Comparison of ENCODE assay signal across 9 cellular contexts in the genomic region with DNA sequence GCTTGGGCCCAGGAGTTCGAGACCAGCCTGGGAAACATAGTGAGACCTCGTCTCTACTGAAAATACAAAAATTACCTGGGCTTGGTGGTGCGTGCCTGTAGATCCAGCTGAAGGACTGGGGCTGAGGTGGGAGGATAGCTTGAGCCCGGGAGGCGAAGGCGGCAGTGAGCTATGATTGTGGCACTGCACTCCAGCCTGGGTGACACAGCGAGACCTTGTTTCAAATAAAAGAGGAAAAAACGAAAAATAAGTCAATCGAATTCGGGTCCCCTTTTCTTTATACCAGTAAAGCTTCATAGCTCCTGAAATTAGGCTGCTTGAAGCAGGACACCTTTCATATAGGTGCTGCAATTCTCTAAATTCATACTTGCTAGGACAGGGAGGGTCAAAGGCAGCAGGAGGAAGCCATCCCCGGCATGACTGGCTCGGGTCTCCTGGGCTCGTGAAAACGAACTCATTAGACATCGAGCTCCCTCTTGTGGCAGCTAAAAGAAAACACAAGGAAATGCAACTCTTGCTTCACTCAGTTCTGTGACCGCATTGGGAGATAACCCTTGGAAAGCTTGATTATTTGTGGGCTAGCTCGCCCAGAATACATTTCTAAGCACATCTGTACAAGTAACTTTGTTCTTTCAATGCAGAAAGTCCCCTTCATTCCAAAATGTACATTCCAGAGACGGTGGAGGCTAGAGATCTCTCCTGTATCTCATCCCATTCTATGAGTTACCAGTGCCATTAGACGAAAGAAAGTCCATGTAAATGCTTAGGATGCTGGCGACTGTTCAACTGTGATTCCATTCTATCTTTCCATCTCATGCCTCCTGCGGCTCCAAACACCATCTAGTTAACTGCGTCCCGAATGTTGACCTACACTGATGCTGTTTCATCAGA. TPM values are rescaled to one million over a fixed set of nuclear protein-coding genes. Genes with fewer than 3 reads are reported as not detected.
DNase-seq lines count a peak whose midpoint lies in the region; ATAC-seq and TF ChIP-seq lines count a peak whose summit lies in the region.
"Had no signal": no experiment of that assay in that cellular context is flagged by ENCODE, and none has a peak within 500 bp of the region (broad histone marks: within the 10 kb centered on the region; RNA-seq: fewer than 3 reads in every experiment).

No MANE protein-coding gene starts in this region.

- ATAC-seq in HG03565 (IDR thresholded peaks at IDR 0.05; ENCODE audit: unreplicated experiment) (no peak), GM21381 (IDR thresholded peaks at IDR 0.05; ENCODE audit: unreplicated experiment) (no peak)

- TF ChIP-seq POLR2A in Peyer's patch (IDR thresholded peaks at IDR 0.05): no peak

- TF ChIP-seq CTCF in KMS-11 (conservative IDR thresholded peaks at IDR 0.05; ENCODE audit: low read depth, low read length) (peak; percentile 63), Peyer's patch (IDR thresholded peaks at IDR 0.05) (peak; percentile 5 to 59 (median 54)), glutamatergic neuron (IDR thresholded peaks at IDR 0.05; ENCODE audit: partially characterized antibody, unreplicated experiment) (peak; percentile 79), osteoblast (IDR thresholded peaks at IDR 0.05; ENCODE audit: extremely low read depth, low read depth, low read length) (peak; percentile 79)

- H3K4me3 Mint-ChIP-seq in activated naive CD4-positive, alpha-beta T cell treated with anti-CD3 and anti-CD28 coated beads, Interleukin-2, amount 10 ng/mL, durations not matched to agents 7 days and 5 days: no peak overlapping the region
- H3K4me3 Mint-ChIP-seq in glutamatergic neuron (ENCODE audit: unreplicated experiment): no peak overlapping the region

- H3K4me3 ChIP-seq in KMS-11 (IDR thresholded peaks at IDR 0.05; ENCODE audit: insufficient read depth, low read depth, low read length) (no peak overlapping the region), Peyer's patch (no peak overlapping the region), osteoblast (ENCODE audit: insufficient read depth, low read length) (peak overlapping the region; percentile 20)

- no peaks in the 10 kb centered on the region for H3K36me3 Mint-ChIP-seq in activated naive CD4-positive, alpha-beta T cell treated with anti-CD3 and anti-CD28 coated beads, Interleukin-2, amount 10 ng/mL, durations not matched to agents 7 days and 5 days
- H3K36me3 Mint-ChIP-seq in glutamatergic neuron (ENCODE audit: unreplicated experiment): no peaks in the 10 kb centered on the region

- H3K27me3 Mint-ChIP-seq in activated naive CD4-positive, alpha-beta T cell treated with anti-CD3 and anti-CD28 coated beads, Interleukin-2, amount 10 ng/mL, durations not matched to agents 7 days and 5 days: peaks cover 11% of the 10 kb centered on the region
- no peaks in the 10 kb centered on the region for H3K27me3 Mint-ChIP-seq in glutamatergic neuron (ENCODE audit: unreplicated experiment)

- DNase-seq in DMS53 (lab: John Stamatoyannopoulos, UW) (peak; percentile 78), Peyer's patch (peak in 1 of 3 donors; percentile 63), glutamatergic neuron (peak; percentile 63), osteoblast (ENCODE audit: insufficient read length, low spot score, missing footprints) (no peak)
- DNase-seq in activated naive CD4-positive, alpha-beta T cell treated with anti-CD3 and anti-CD28 coated beads, Interleukin-2, amount 10 ng/mL, durations not matched to agents 7 days and 5 days: peak; percentile 45

- H3K4me2 ChIP-seq in KMS-11: no peak overlapping the region
- H3K4me2 ChIP-seq in osteoblast (ENCODE audit: insufficient read depth, low read length): peak overlapping the region; percentile 57

- no peaks in the 10 kb centered on the region for H3K36me3 ChIP-seq in KMS-11 (ENCODE audit: insufficient read depth)
- no peaks in the 10 kb centered on the region for H3K36me3 ChIP-seq in Peyer's patch
- H3K36me3 ChIP-seq in osteoblast (ENCODE audit: insufficient read depth, low read length): no peaks in the 10 kb centered on the region

- H3K9me3 Mint-ChIP-seq in activated naive CD4-positive, alpha-beta T cell treated with anti-CD3 and anti-CD28 coated beads, Interleukin-2, amount 10 ng/mL, durations not matched to agents 7 days and 5 days: peaks cover 7% of the 10 kb centered on the region
- peaks cover 2% of the 10 kb centered on the region for H3K9me3 Mint-ChIP-seq in glutamatergic neuron (ENCODE audit: unreplicated experiment)

- H3K27ac ChIP-seq in KMS-11 (no peak overlapping the region), Peyer's patch (no peak overlapping the region), osteoblast (ENCODE audit: low read depth, low read length) (peak overlapping the region; percentile 31)

- H4K20me1 ChIP-seq in KMS-11 (ENCODE audit: insufficient read depth) (no peaks in the 10 kb centered on the region), osteoblast (ENCODE audit: insufficient read depth, low read length) (no peaks in the 10 kb centered on the region)

- peak overlapping the region; percentile 9; the same call in 1 of the 2 replicates for H2AFZ ChIP-seq in KMS-11 (ENCODE audit: low read depth)
- H2AFZ ChIP-seq in osteoblast (ENCODE audit: low read length): peak overlapping the region; percentile 62

- H3K9ac ChIP-seq in KMS-11: no peak overlapping the region

- no peaks in the 10 kb centered on the region for H3K27me3 ChIP-seq in KMS-11 (ENCODE audit: insufficient read depth, low read depth)
- no peaks in the 10 kb centered on the region for H3K27me3 ChIP-seq in Peyer's patch
- H3K27me3 ChIP-seq in osteoblast (ENCODE audit: insufficient read depth, low read length): peaks cover 16% of the 10 kb centered on the region

- H3K4me1 ChIP-seq in KMS-11 (ENCODE audit: low read depth, poor library complexity, severe bottlenecking) (no peaks in the 10 kb centered on the region), Peyer's patch (no peaks in the 10 kb centered on the region), osteoblast (ENCODE audit: insufficient read depth, low read length) (peaks cover 10% of the 10 kb centered on the region)

- H3K79me2 ChIP-seq in KMS-11 (ENCODE audit: insufficient read depth, low read depth) (no peaks in the 10 kb centered on the region), osteoblast (ENCODE audit: insufficient read depth, low read length) (no peaks in the 10 kb centered on the region)

- CTCF ChIA-PET in activated naive CD4-positive, alpha-beta T cell treated with anti-CD3 and anti-CD28 coated beads, Interleukin-2, amount 10 ng/mL, durations not matched to agents 7 days and 5 days (lab: Charles Lee): interaction anchor here (0.7 to 2.5 kb wide), 13 partner anchors 9 to 459 kb away, joined by 3 to 12 read pairs (median 6); no protein-coding TSS in a partner anchor

- no peaks in the 10 kb centered on the region for H3K4me1 Mint-ChIP-seq in activated naive CD4-positive, alpha-beta T cell treated with anti-CD3 and anti-CD28 coated beads, Interleukin-2, amount 10 ng/mL, durations not matched to agents 7 days and 5 days
- H3K4me1 Mint-ChIP-seq in glutamatergic neuron (ENCODE audit: low read depth, unreplicated experiment): no peaks in the 10 kb centered on the region

- no peaks in the 10 kb centered on the region for H3K9me3 ChIP-seq in Peyer's patch
- H3K9me3 ChIP-seq in osteoblast (ENCODE audit: low read depth, low read length): no peaks in the 10 kb centered on the region

- no peak overlapping the region for H3K27ac Mint-ChIP-seq in activated naive CD4-positive, alpha-beta T cell treated with anti-CD3 and anti-CD28 coated beads, Interleukin-2, amount 10 ng/mL, durations not matched to agents 7 days and 5 days
- no peak overlapping the region for H3K27ac Mint-ChIP-seq in glutamatergic neuron (ENCODE audit: unreplicated experiment)

RNA-seq across cellular contexts. Expression of gene FPR2, which starts 16.8 kb away (rescaled TPM):
- 1 to 10 TPM in 1 of 4 donors, not detected in 3; 1.9 TPM for total RNA-seq in Peyer's patch
- total RNA-seq in glutamatergic neuron (ENCODE audit: unreplicated experiment): not detected
- total RNA-seq in osteoblast: 0.29 and 0.36 TPM in 2 replicates
- total RNA-seq: activated CD8-positive, alpha-beta memory T cell treated with anti-CD3 and anti-CD28 coated beads for 36 hours had no signal

RNA-seq across cellular contexts. Expression of gene FPR3, which starts 17.1 kb away (rescaled TPM):
- total RNA-seq in Peyer's patch (1 to 10 TPM in 3 of 4 donors, not detected in 1; 2.3 to 3.3 (median 2.7) TPM), glutamatergic neuron (ENCODE audit: unreplicated experiment) (not detected), osteoblast (0.59 and 1.1 TPM in 2 replicates)
- total RNA-seq: activated CD8-positive, alpha-beta memory T cell treated with anti-CD3 and anti-CD28 coated beads for 36 hours had no signal

RNA-seq across cellular contexts. Expression of gene FPR1, which starts 26.1 kb away (rescaled TPM):
- total RNA-seq in Peyer's patch (1 to 10 TPM; 1.6 to 5.8 (median 2.6) TPM), glutamatergic neuron (ENCODE audit: unreplicated experiment) (not detected), osteoblast (4.4 and 5.1 TPM in 2 replicates)
- total RNA-seq: activated CD8-positive, alpha-beta memory T cell treated with anti-CD3 and anti-CD28 coated beads for 36 hours had no signal

RNA-seq across cellular contexts. Expression of gene HAS1, which starts 54.0 kb away (rescaled TPM):
- total RNA-seq in Peyer's patch (under 1 TPM in 1 of 4 donors, not detected in 3; 0.54 TPM), glutamatergic neuron (ENCODE audit: unreplicated experiment) (4.4 TPM), osteoblast (5.4 and 6.2 TPM in 2 replicates)
- total RNA-seq: activated CD8-positive, alpha-beta memory T cell treated with anti-CD3 and anti-CD28 coated beads for 36 hours had no signal
